In genomic region chr5:78271766-78272165, GRCh38 we compare ENCODE assay signal across 21 cellular contexts.
"Had no signal": no experiment of that assay in that cellular context is flagged by ENCODE, and none has a peak within 500 bp of the region (broad histone marks: within the 10 kb centered on the region; RNA-seq: fewer than 3 reads in every experiment).

No MANE protein-coding gene starts in this region.

- H3K4me3 Mint-ChIP-seq: activated naive CD8-positive, alpha-beta T cell treated with anti-CD3 and anti-CD28 coated beads for 36 hours; dendritic cell treated with granulocyte-macrophage colony-stimulating factor and Interleukin-4, amounts not matched to agents 40 ng/mL and 50 ng/mL, for 4 days; mesothelial cell of epicardium had no signal

- H3K9me3 ChIP-seq: esophagus squamous epithelium, lower lobe of right lung, thyroid gland had no signal

- H3K4me1 ChIP-seq: esophagus squamous epithelium, lower lobe of right lung had no signal

- DNase-seq: activated CD4-positive, alpha-beta T cell treated with anti-CD3 and anti-CD28 coated beads, Interleukin-2, amount 50 U/mL, for 1 hour; activated CD8-positive, alpha-beta memory T cell treated with anti-CD3 and anti-CD28 coated beads, Interleukin-2, amount 50 U/mL, for 4 hours; activated effector memory CD4-positive, alpha-beta T cell treated with anti-CD3 and anti-CD28 coated beads, Interleukin-2, amount 50 U/mL, for 16 hours; activated naive CD8-positive, alpha-beta T cell treated with anti-CD3 and anti-CD28 coated beads for 36 hours; activated T-cell treated with anti-CD3 and anti-CD28 coated beads, Interleukin-2, amount 50 U/mL, for 48 hours; amniotic stem cell; effector CD8-positive, alpha-beta T cell; esophagus squamous epithelium; islet precursor cell; left colon; lower lobe of right lung; retina; stimulated activated CD8-positive, alpha-beta memory T cell treated with anti-CD3 and anti-CD28 coated beads, Interleukin-4, amount 100 ng/mL, for 48 hours; stimulated activated naive CD4-positive, alpha-beta T cell treated with Interleukin-2 at 50 U/mL for 16 hours; T-helper 1 cell; T1000; thyroid gland had no signal

- H3K27me3 Mint-ChIP-seq: activated naive CD8-positive, alpha-beta T cell treated with anti-CD3 and anti-CD28 coated beads for 36 hours; dendritic cell treated with granulocyte-macrophage colony-stimulating factor and Interleukin-4, amounts not matched to agents 40 ng/mL and 50 ng/mL, for 4 days had no signal

- H3K36me3 ChIP-seq: esophagus squamous epithelium, thyroid gland had no signal

- H3K27ac ChIP-seq: esophagus squamous epithelium, lower lobe of right lung, thyroid gland had no signal

- H3K27me3 ChIP-seq: esophagus squamous epithelium, thyroid gland had no signal

- H3K9me3 Mint-ChIP-seq: activated naive CD8-positive, alpha-beta T cell treated with anti-CD3 and anti-CD28 coated beads for 36 hours; dendritic cell treated with granulocyte-macrophage colony-stimulating factor and Interleukin-4, amounts not matched to agents 40 ng/mL and 50 ng/mL, for 4 days; mesothelial cell of epicardium had no signal

- H3K4me3 ChIP-seq: esophagus squamous epithelium, lower lobe of right lung, thyroid gland had no signal

- FAIRE-seq: endothelial cell of umbilical vein had no signal

- H3K27ac Mint-ChIP-seq: activated naive CD8-positive, alpha-beta T cell treated with anti-CD3 and anti-CD28 coated beads for 36 hours; dendritic cell treated with granulocyte-macrophage colony-stimulating factor and Interleukin-4, amounts not matched to agents 40 ng/mL and 50 ng/mL, for 4 days; mesothelial cell of epicardium had no signal

- ATAC-seq: activated CD4-positive, CD25-positive, alpha-beta regulatory T cell treated with anti-CD3 and anti-CD28 coated beads, Interleukin-2, amount 50 U/mL, for 24 hours; left colon; lower lobe of right lung had no signal
